Comparison of ENCODE assay signal across 8 cellular contexts in genomic region chr12:14769462-14769836, GRCh38. TPM values are rescaled to one million over a fixed set of nuclear protein-coding genes. Genes with fewer than 3 reads are reported as not detected.
DNase-seq lines count a peak whose midpoint lies in the region; ATAC-seq and TF ChIP-seq lines count a peak whose summit lies in the region.

No MANE protein-coding gene starts in this region.

- H3K27me3 Mint-ChIP-seq in activated CD4-positive, alpha-beta memory T cell treated with anti-CD3 and anti-CD28 coated beads for 36 hours, result no peaks in the 10 kb centered on the region

- H3K4me1 Mint-ChIP-seq in activated CD4-positive, alpha-beta memory T cell treated with anti-CD3 and anti-CD28 coated beads for 36 hours (ENCODE audit: low read depth), result peaks cover 39% of the 10 kb centered on the region

- peak overlapping the region; percentile 98 for H3K4me3 Mint-ChIP-seq in activated CD4-positive, alpha-beta memory T cell treated with anti-CD3 and anti-CD28 coated beads for 36 hours

- POLR2A ChIA-PET in activated CD4-positive, alpha-beta memory T cell treated with anti-CD3 and anti-CD28 coated beads for 36 hours (lab: Charles Lee), result interaction anchor here (0.6 to 8.1 kb wide), 11 partner anchors 14 to 404 kb away, joined by 3 to 95 read pairs (median 4); partner anchors contain the start of genes ARHGDIB, ATF7IP, C12orf60 and WBP11

- peaks cover 21% of the 10 kb centered on the region for H3K9me3 Mint-ChIP-seq in activated CD4-positive, alpha-beta memory T cell treated with anti-CD3 and anti-CD28 coated beads for 36 hours

- peak; percentile 40 for TF ChIP-seq CTCF in retinal pigment epithelial cell (conservative IDR thresholded peaks at IDR 0.05; ENCODE audit: low read depth, low read length)

- ATAC-seq in HG03045 (IDR thresholded peaks at IDR 0.05; ENCODE audit: unreplicated experiment) (peak; percentile 2), left cardiac atrium (peak in 1 of 2 donors; percentile 5), HG03108 (IDR thresholded peaks at IDR 0.05; ENCODE audit: unreplicated experiment) (no peak), GM18870 (IDR thresholded peaks at IDR 0.05; ENCODE audit: unreplicated experiment) (no peak)

- intact Hi-C loops in activated CD4-positive, alpha-beta memory T cell treated with anti-CD3 and anti-CD28 coated beads for 36 hours (cut with micrococcal nuclease), result no loop called here
- intact Hi-C loops in left cardiac atrium (cut with DNase I), result no loop called here

- peaks cover 53% of the 10 kb centered on the region for H3K36me3 Mint-ChIP-seq in activated CD4-positive, alpha-beta memory T cell treated with anti-CD3 and anti-CD28 coated beads for 36 hours

- CTCF ChIA-PET in activated CD4-positive, alpha-beta memory T cell treated with anti-CD3 and anti-CD28 coated beads for 36 hours (lab: Charles Lee), result interaction anchor here (0.6 to 3.1 kb wide), 15 partner anchors 12 to 532 kb away, joined by 3 to 33 read pairs (median 5); partner anchors contain the start of genes ARHGDIB, C12orf60 and WBP11

- DNase-seq in NCI-H510A treated with DMSO at 0.1 percent for 48 hours (lab: John Stamatoyannopoulos, UW) (peak; percentile 57), NCI-H510A (lab: John Stamatoyannopoulos, UW) (no peak), left cardiac atrium (peak; percentile 38), retinal pigment epithelial cell (ENCODE audit: low read depth) (no peak)
- DNase-seq in activated CD4-positive, alpha-beta memory T cell treated with anti-CD3 and anti-CD28 coated beads for 36 hours, result no peak

- peak overlapping the region; percentile 100 for H3K27ac Mint-ChIP-seq in activated CD4-positive, alpha-beta memory T cell treated with anti-CD3 and anti-CD28 coated beads for 36 hours

- H3K4me3 ChIP-seq in retinal pigment epithelial cell (ENCODE audit: low read length), result peak overlapping the region; percentile 89

RNA-seq across cellular contexts. Expression of gene WBP11, which starts 33.8 kb away (rescaled TPM):
- total RNA-seq in activated CD4-positive, alpha-beta memory T cell treated with anti-CD3 and anti-CD28 coated beads for 36 hours, result 100 to 1,000 TPM; 131 to 134 TPM
- total RNA-seq in left cardiac atrium, result 10 to 100 TPM; 41.0 to 56.0 TPM

RNA-seq across cellular contexts. Expression of gene C12orf60, which starts 34.0 kb away (rescaled TPM):
- 1 to 10 TPM; 3.3 to 3.4 TPM for total RNA-seq in activated CD4-positive, alpha-beta memory T cell treated with anti-CD3 and anti-CD28 coated beads for 36 hours
- 1 to 10 TPM in 1 of 2 donors, under 1 TPM in 1; 0.94 to 1.1 TPM for total RNA-seq in left cardiac atrium

RNA-seq across cellular contexts. Expression of gene SMCO3, which starts 44.5 kb away (rescaled TPM):
- total RNA-seq in activated CD4-positive, alpha-beta memory T cell treated with anti-CD3 and anti-CD28 coated beads for 36 hours, result not detected
- total RNA-seq in left cardiac atrium, result under 1 TPM; 0.29 to 0.44 TPM

Comparison
In these comparisons a context has a peak if more than half of its experiments do, and no peak if none do; other contexts are left out.
1. DNase-seq: peak in NCI-H510A treated with DMSO at 0.1 percent for 48 hours (single experiment) and left cardiac atrium (single experiment); none in NCI-H510A (single experiment), activated CD4-positive, alpha-beta memory T cell treated with anti-CD3 and anti-CD28 coated beads for 36 hours (single experiment) and retinal pigment epithelial cell (single experiment).